1 cellular context compared by ENCODE assay signal in the genomic region with DNA sequence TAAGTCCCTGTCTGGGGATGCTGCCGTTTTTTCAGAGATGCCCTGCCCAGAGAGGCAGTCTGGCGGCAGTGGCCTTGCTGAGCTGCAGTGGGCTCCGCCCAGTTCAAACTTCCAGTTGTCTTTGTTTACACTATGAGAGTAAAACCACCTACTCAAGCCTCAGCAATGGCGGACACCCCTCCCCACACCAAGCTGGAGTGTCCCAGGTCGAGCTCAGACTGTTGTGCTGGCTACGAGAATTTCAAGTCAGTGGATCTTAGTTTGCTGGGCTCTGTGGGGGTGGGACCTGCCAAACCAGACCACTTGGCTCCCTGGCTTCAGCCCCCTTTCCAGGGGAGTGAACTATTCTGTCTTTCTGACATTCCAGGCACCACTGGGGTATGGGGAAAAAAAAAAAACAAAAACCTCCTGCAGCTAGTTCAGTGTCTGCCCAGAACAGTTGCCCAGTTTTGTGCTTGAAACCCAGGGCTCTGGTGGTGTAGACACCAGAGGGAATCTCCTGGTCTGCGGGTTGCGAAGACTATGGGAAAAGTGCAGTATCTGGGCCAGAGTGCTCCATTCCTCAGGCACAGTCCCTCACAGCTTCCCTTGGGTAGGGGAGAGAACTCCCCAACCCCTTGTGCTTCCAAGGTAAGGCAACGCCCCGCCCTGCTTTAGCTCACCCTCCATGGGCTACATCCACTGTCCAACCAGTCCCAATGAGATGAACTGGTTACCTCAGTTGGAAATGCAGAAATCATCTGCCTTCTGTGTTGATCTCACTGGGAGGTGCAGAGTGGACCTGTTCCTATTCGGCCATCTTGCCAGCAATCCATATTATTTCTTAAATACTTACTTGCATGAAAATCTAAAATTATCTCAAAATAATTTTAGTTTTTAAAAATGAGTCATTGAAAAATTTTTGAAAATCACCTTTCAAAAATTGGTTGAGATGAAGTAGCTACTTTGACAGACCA.
TF ChIP-seq lines count a peak whose summit lies in the region.

No MANE protein-coding gene starts in this region.

TF ChIP-seq in HepG2, 621 proteins besides CTCF, POLR2A, EP300 and RAD21 (continued from another document and continues in another):
- TF ChIP-seq TERF1 (CRISPR knock-in tag; IDR thresholded peaks at IDR 0.05) (no peak), ZNF710 (CRISPR knock-in tag; IDR thresholded peaks at IDR 0.05; ENCODE audit: borderline replicate concordance) (peak; percentile 69; the same call in 1 of the 2 replicates), RELA (CRISPR knock-in tag; IDR thresholded peaks at IDR 0.05) (no peak), TMF1 (CRISPR knock-in tag; IDR thresholded peaks at IDR 0.05; ENCODE audit: low read depth) (no peak), SOX5 (CRISPR knock-in tag; IDR thresholded peaks at IDR 0.05; ENCODE audit: borderline replicate concordance) (no peak), SKI (IDR thresholded peaks at IDR 0.05; ENCODE audit: partially characterized antibody) (peak; percentile 11), MIXL1 (CRISPR knock-in tag; IDR thresholded peaks at IDR 0.05) (no peak), ZNF264 (CRISPR knock-in tag; IDR thresholded peaks at IDR 0.05) (0 out of 2 replicates have a peak, but pooled peaks have one; percentile 25), HMGA1 (CRISPR knock-in tag; conservative IDR thresholded peaks at IDR 0.05) (no peak), NFRKB (IDR thresholded peaks at IDR 0.05) (no peak), NFKB2 (CRISPR knock-in tag; IDR thresholded peaks at IDR 0.05; ENCODE audit: borderline replicate concordance) (0 out of 2 replicates have a peak, but pooled peaks have one; percentile 40), KAT8 (CRISPR knock-in tag; IDR thresholded peaks at IDR 0.05) (peak; percentile 55; the same call in 1 of the 2 replicates), ZNF382 (CRISPR knock-in tag; IDR thresholded peaks at IDR 0.05; ENCODE audit: borderline replicate concordance) (no peak), KMT2A (CRISPR knock-in tag; IDR thresholded peaks at IDR 0.05) (no peak), HMGXB4 (CRISPR knock-in tag; IDR thresholded peaks at IDR 0.05; ENCODE audit: borderline replicate concordance in 1 of 2, low read depth in 1 of 2) (0 out of 4 replicates have a peak, but pooled peaks of 1 of the 2 experiments have one; percentile 21), HDAC2 (CRISPR knock-in tag; IDR thresholded peaks at IDR 0.05) (peak; percentile 42; the same call in 1 of the 2 replicates), ZNF549 (CRISPR knock-in tag; IDR thresholded peaks at IDR 0.05) (no peak), ZBTB1 (CRISPR knock-in tag; IDR thresholded peaks at IDR 0.05; ENCODE audit: borderline replicate concordance) (no peak), KAT2B (IDR thresholded peaks at IDR 0.05; ENCODE audit: borderline replicate concordance, low read depth, low read length) (no peak), TOE1 (CRISPR knock-in tag; IDR thresholded peaks at IDR 0.05) (no peak), KDM4B (CRISPR knock-in tag; IDR thresholded peaks at IDR 0.05) (no peak), ZNF501 (CRISPR knock-in tag; IDR thresholded peaks at IDR 0.05) (peak; percentile 19), NCOA1 (CRISPR knock-in tag; IDR thresholded peaks at IDR 0.05) (no peak), ZSCAN25 (CRISPR knock-in tag; IDR thresholded peaks at IDR 0.05) (peak; percentile 15; the same call in 1 of the 2 replicates), ZNF629 (CRISPR knock-in tag; conservative IDR thresholded peaks at IDR 0.05) (no peak), ZNF101 (CRISPR knock-in tag; IDR thresholded peaks at IDR 0.05; ENCODE audit: borderline replicate concordance, low read depth) (no peak), ZNF839 (CRISPR knock-in tag; IDR thresholded peaks at IDR 0.05; ENCODE audit: borderline replicate concordance) (no peak), KDM3A (CRISPR knock-in tag; IDR thresholded peaks at IDR 0.05; ENCODE audit: low read depth) (no peak), FOXO4 (CRISPR knock-in tag; conservative IDR thresholded peaks at IDR 0.05) (no peak), SMAD3 (CRISPR knock-in tag; IDR thresholded peaks at IDR 0.05) (no peak), SMARCC2 (IDR thresholded peaks at IDR 0.05) (no peak), ZNF7 (CRISPR knock-in tag; IDR thresholded peaks at IDR 0.05) (no peak), ELF3 (CRISPR knock-in tag; IDR thresholded peaks at IDR 0.05) (no peak), ZNF430 (CRISPR knock-in tag; IDR thresholded peaks at IDR 0.05) (no peak), NFE2 (CRISPR knock-in tag; IDR thresholded peaks at IDR 0.05) (no peak), FOXA3 (CRISPR knock-in tag; IDR thresholded peaks at IDR 0.05) (peak; percentile 83), REPIN1 (CRISPR knock-in tag; IDR thresholded peaks at IDR 0.05; ENCODE audit: borderline replicate concordance, low read depth) (no peak), EHMT2 (IDR thresholded peaks at IDR 0.05; ENCODE audit: borderline replicate concordance, low read depth, low read length) (peak; percentile 53), ZBTB33 (CRISPR knock-in tag; IDR thresholded peaks at IDR 0.05) (no peak), STAT6 (CRISPR knock-in tag; IDR thresholded peaks at IDR 0.05; ENCODE audit: borderline replicate concordance) (no peak), SRF (IDR thresholded peaks at IDR 0.05; ENCODE audit: low read depth, low read length) (no peak)
- TF ChIP-seq, protein P1, sequence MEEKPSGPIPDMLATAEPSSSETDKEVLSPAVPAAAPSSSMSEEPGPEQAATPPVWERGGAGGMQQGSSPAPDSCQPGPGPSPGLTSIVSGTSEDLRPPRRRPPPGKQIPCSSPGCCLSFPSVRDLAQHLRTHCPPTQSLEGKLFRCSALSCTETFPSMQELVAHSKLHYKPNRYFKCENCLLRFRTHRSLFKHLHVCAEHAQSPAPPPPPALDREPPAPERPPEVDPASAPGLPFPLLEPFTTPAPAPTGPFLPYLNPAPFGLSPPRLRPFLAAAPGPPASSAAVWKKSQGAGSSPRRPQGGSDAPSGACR (CRISPR knock-in tag; IDR thresholded peaks at IDR 0.05): no peak
- TF ChIP-seq, protein P2, sequence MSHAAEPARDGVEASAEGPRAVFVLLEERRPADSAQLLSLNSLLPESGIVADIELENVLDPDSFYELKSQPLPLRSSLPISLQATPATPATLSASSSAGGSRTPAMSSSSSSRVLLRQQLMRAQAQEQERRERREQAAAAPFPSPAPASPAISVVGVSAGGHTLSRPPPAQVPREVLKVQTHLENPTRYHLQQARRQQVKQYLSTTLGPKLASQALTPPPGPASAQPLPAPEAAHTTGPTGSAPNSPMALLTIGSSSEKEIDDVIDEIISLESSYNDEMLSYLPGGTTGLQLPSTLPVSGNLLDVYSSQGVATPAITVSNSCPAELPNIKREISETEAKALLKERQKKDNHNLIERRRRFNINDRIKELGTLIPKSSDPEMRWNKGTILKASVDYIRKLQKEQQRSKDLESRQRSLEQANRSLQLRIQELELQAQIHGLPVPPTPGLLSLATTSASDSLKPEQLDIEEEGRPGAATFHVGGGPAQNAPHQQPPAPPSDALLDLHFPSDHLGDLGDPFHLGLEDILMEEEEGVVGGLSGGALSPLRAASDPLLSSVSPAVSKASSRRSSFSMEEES (CRISPR knock-in tag; IDR thresholded peaks at IDR 0.05): no peak
- TF ChIP-seq, protein P3, sequence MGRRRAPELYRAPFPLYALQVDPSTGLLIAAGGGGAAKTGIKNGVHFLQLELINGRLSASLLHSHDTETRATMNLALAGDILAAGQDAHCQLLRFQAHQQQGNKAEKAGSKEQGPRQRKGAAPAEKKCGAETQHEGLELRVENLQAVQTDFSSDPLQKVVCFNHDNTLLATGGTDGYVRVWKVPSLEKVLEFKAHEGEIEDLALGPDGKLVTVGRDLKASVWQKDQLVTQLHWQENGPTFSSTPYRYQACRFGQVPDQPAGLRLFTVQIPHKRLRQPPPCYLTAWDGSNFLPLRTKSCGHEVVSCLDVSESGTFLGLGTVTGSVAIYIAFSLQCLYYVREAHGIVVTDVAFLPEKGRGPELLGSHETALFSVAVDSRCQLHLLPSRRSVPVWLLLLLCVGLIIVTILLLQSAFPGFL (CRISPR knock-in tag; IDR thresholded peaks at IDR 0.05): no peak
- TF ChIP-seq, protein P4, sequence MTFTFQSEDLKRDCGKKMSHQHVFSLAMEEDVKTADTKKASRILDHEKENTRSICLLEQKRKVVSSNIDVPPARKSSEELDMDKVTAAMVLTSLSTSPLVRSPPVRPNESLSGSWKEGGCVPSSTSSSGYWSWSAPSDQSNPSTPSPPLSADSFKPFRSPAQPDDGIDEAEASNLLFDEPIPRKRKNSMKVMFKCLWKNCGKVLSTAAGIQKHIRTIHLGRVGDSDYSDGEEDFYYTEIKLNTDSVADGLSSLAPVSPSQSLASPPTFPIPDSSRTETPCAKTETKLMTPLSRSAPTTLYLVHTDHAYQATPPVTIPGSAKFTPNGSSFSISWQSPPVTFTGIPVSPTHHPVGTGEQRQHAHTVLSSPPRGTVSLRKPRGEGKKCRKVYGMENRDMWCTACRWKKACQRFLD (CRISPR knock-in tag; IDR thresholded peaks at IDR 0.05; ENCODE audit: borderline replicate concordance): no peak
